22 cellular contexts compared by ENCODE assay signal in genomic region chr1:36847186-36847585, GRCh38.
"Had no signal": no experiment of that assay in that cellular context is flagged by ENCODE, and none has a peak within 500 bp of the region (broad histone marks: within the 10 kb centered on the region; RNA-seq: fewer than 3 reads in every experiment).

No MANE protein-coding gene starts in this region.

- H3K4me3 Mint-ChIP-seq: dendritic cell treated with granulocyte-macrophage colony-stimulating factor and Interleukin-4, amounts not matched to agents 40 ng/mL and 50 ng/mL, for 4 days; effector memory CD8-positive, alpha-beta T cell; naive thymus-derived CD4-positive, alpha-beta T cell; nephron progenitor cell; stimulated activated naive B cell treated with anti-CD40 and anti-IgM and Interleukin-4, amounts not matched to agents 10 μg/mL and 1 μg/mL and 100 μg/mL, for 72 hours; stimulated activated naive CD8-positive, alpha-beta T cell treated with anti-CD3 and anti-CD28 coated beads, Interleukin-15, amount 100 ng/mL, for 72 hours had no signal

- H3K27ac ChIP-seq: epithelial cell of prostate, esophagus muscularis mucosa, hepatocyte, neutrophil, spleen, testis, tibial nerve, upper lobe of right lung had no signal

- H3K27me3 ChIP-seq: testis, tibial nerve had no signal

- H3K27ac Mint-ChIP-seq: dendritic cell treated with granulocyte-macrophage colony-stimulating factor and Interleukin-4, amounts not matched to agents 40 ng/mL and 50 ng/mL, for 4 days; effector memory CD8-positive, alpha-beta T cell; naive thymus-derived CD4-positive, alpha-beta T cell; nephron progenitor cell; stimulated activated naive B cell treated with anti-CD40 and anti-IgM and Interleukin-4, amounts not matched to agents 10 μg/mL and 1 μg/mL and 100 μg/mL, for 72 hours; stimulated activated naive CD8-positive, alpha-beta T cell treated with anti-CD3 and anti-CD28 coated beads, Interleukin-15, amount 100 ng/mL, for 72 hours had no signal

- H3K4me1 Mint-ChIP-seq: naive thymus-derived CD4-positive, alpha-beta T cell; stimulated activated naive B cell treated with anti-CD40 and anti-IgM and Interleukin-4, amounts not matched to agents 10 μg/mL and 1 μg/mL and 100 μg/mL, for 72 hours; stimulated activated naive CD8-positive, alpha-beta T cell treated with anti-CD3 and anti-CD28 coated beads, Interleukin-15, amount 100 ng/mL, for 72 hours had no signal

- H3K4me1 ChIP-seq: esophagus muscularis mucosa, spleen, testis, tibial nerve, upper lobe of right lung had no signal

- H3K9me3 Mint-ChIP-seq: dendritic cell treated with granulocyte-macrophage colony-stimulating factor and Interleukin-4, amounts not matched to agents 40 ng/mL and 50 ng/mL, for 4 days; effector memory CD8-positive, alpha-beta T cell; naive thymus-derived CD4-positive, alpha-beta T cell; nephron progenitor cell; stimulated activated naive B cell treated with anti-CD40 and anti-IgM and Interleukin-4, amounts not matched to agents 10 μg/mL and 1 μg/mL and 100 μg/mL, for 72 hours; stimulated activated naive CD8-positive, alpha-beta T cell treated with anti-CD3 and anti-CD28 coated beads, Interleukin-15, amount 100 ng/mL, for 72 hours had no signal

- ATAC-seq: effector memory CD8-positive, alpha-beta T cell; left lobe of liver; naive thymus-derived CD4-positive, alpha-beta T cell; sciatic nerve; stimulated activated naive CD8-positive, alpha-beta T cell treated with anti-CD3 and anti-CD28 coated beads, Interleukin-15, amount 100 ng/mL, for 72 hours; upper lobe of right lung had no signal

- H3K36me3 Mint-ChIP-seq: naive thymus-derived CD4-positive, alpha-beta T cell; stimulated activated naive B cell treated with anti-CD40 and anti-IgM and Interleukin-4, amounts not matched to agents 10 μg/mL and 1 μg/mL and 100 μg/mL, for 72 hours had no signal

- DNase-seq: effector memory CD8-positive, alpha-beta T cell; head of caudate nucleus; islet precursor cell; mammary epithelial cell; naive thymus-derived CD4-positive, alpha-beta T cell; nephron progenitor cell; spleen; stimulated activated CD4-positive, alpha-beta T cell treated with anti-CD3 and anti-CD28 coated beads, Interleukin-15, amount 100 ng/mL, for 24 hours; stimulated activated CD4-positive, alpha-beta T cell treated with anti-CD3 and anti-CD28 coated beads, Interleukin-1b, Interleukin-23, amount 100 ng/mL, for 48 hours; stimulated activated CD4-positive, alpha-beta T cell treated with anti-CD3 and anti-CD28 coated beads, Interleukin-4, amount 100 ng/mL, for 4 hours; stimulated activated naive B cell treated with anti-CD40 and anti-IgM and Interleukin-4, amounts not matched to agents 10 μg/mL and 1 μg/mL and 100 μg/mL, for 72 hours; stimulated activated naive CD8-positive, alpha-beta T cell treated with anti-CD3 and anti-CD28 coated beads, Interleukin-15, amount 100 ng/mL, for 72 hours; testis; upper lobe of right lung had no signal
